9 cellular contexts compared by ENCODE assay signal in the genomic region with DNA sequence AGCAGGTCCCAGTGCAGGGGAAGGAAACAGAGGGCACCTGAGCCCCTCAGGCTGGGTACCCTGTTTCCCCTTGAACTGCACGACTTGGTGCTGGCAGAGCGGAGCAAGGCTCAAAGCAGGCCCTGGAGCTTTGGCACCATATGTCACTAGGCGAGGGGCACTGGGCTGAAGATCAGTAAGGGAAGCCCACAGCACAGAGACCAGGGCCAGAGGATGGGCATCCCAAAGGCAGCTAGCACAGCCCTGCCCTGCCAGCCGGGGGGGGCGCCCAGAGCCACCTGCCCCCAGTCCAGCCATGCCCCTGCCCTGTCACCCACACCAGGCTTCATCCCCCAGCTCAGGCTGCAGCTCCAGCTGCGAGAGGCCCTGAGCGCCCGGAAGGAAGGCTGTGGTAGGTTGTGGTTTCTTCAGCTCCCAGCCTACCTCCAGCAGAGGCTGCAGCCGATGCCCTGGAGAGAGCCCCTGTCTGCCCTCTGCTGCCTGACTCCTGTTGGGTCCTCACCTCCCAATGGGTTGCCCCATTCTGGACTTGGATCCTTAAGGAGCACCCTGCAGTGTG. TPM values are rescaled to one million over a fixed set of nuclear protein-coding genes. Genes with fewer than 3 reads are reported as not detected.
DNase-seq lines count a peak whose midpoint lies in the region; ATAC-seq, FAIRE-seq and TF ChIP-seq lines count a peak whose summit lies in the region.
"Had no signal": no experiment of that assay in that cellular context is flagged by ENCODE, and none has a peak within 500 bp of the region (broad histone marks: within the 10 kb centered on the region; RNA-seq: fewer than 3 reads in every experiment).

No MANE protein-coding gene starts in this region.

- H3K4me1 ChIP-seq in HEK293 (ENCODE audit: control insufficient read depth, insufficient read depth, low read length): peaks cover 14% of the 10 kb centered on the region
- H3K4me1 ChIP-seq in skeletal muscle satellite cell (ENCODE audit: control insufficient read depth, insufficient read depth, low read length): peaks cover 53% of the 10 kb centered on the region

- FAIRE-seq in GM12892 (lab: Jason Lieb, UNC): peak; percentile 89

- no peak overlapping the region for H3K4me3 ChIP-seq in HEK293 (ENCODE audit: low read depth, low read length)
- H3K4me3 ChIP-seq in skeletal muscle satellite cell (ENCODE audit: low read length): peak overlapping the region; percentile 56

- CTCF ChIA-PET in HEK293 (lab: Yijun Ruan, JAX): interaction anchor here (0.6 to 5.4 kb wide), 4 partner anchors 9 to 351 kb away, joined by 3 to 38 read pairs (median 4); no protein-coding TSS in a partner anchor
- CTCF ChIA-PET in RWPE1 (lab: Yijun Ruan, JAX): interaction anchor here (0.6 to 5.5 kb wide), 6 partner anchors 10 to 681 kb away, joined by 3 to 41 read pairs (median 10); no protein-coding TSS in a partner anchor

- TF ChIP-seq POLR2A in GM12892 (IDR thresholded peaks at IDR 0.05; ENCODE audit: low read depth, low read length): no peak

- no peaks in the 10 kb centered on the region for H3K27me3 Mint-ChIP-seq in central memory CD8-positive, alpha-beta T cell

- H3K9me3 Mint-ChIP-seq in central memory CD8-positive, alpha-beta T cell: no peaks in the 10 kb centered on the region

- H3K4me1 Mint-ChIP-seq in central memory CD8-positive, alpha-beta T cell: peaks cover 64% of the 10 kb centered on the region

- TF ChIP-seq CTCF in HEK293 (tag by site-specific recombination; IDR thresholded peaks at IDR 0.05) (no peak), RWPE1 (conservative IDR thresholded peaks at IDR 0.05; ENCODE audit: low read depth) (no peak)

- H3K36me3 Mint-ChIP-seq in central memory CD8-positive, alpha-beta T cell (ENCODE audit: insufficient read depth): peaks cover 38% of the 10 kb centered on the region

- peak overlapping the region; percentile 90 for H3K27ac Mint-ChIP-seq in central memory CD8-positive, alpha-beta T cell (ENCODE audit: low read depth)

- peak; percentile 90 for ATAC-seq in central memory CD8-positive, alpha-beta T cell (replicated peaks; ENCODE audit: extremely low read depth, poor library complexity, severe bottlenecking)

- H3K4me3 Mint-ChIP-seq in central memory CD8-positive, alpha-beta T cell: peak overlapping the region; percentile 100

- DNase-seq in GM12892 (ENCODE audit: insufficient read length) (peak; percentile 73), RWPE1 (ENCODE audit: low spot score) (no peak), NCI-H187 treated with DMSO at 0.1 percent for 48 hours (lab: John Stamatoyannopoulos, UW) (no peak), EL (no peak), NCI-H1105 treated with DMSO at 0.1 percent for 48 hours (lab: John Stamatoyannopoulos, UW) (no peak)
- DNase-seq in central memory CD8-positive, alpha-beta T cell (ENCODE audit: low spot score in 2 of 2): peak; percentile 46 to 50

- H3K27me3 ChIP-seq in skeletal muscle satellite cell (ENCODE audit: control insufficient read depth, insufficient read depth, low read length): no peaks in the 10 kb centered on the region

- POLR2A ChIA-PET in HEK293 (lab: Yijun Ruan, JAX) (interaction anchor here (1.2 to 3.7 kb wide), 3 partner anchors 10 to 13 kb away, joined by 3 to 22 read pairs (median 5); no protein-coding TSS in a partner anchor), RWPE1 (lab: Yijun Ruan, JAX; ENCODE audit: low non-redundant PET) (interaction anchor here (1.1 to 2.2 kb wide), 4 partner anchors 10 to 17 kb away, joined by 3 to 17 read pairs (median 6); a partner anchor contains a TSS)

- H3K36me3 ChIP-seq in HEK293 (ENCODE audit: control insufficient read depth in 2 of 2, insufficient read depth in 1 of 2, low read length in 2 of 2) (no peaks in the 10 kb centered on the region), skeletal muscle satellite cell (ENCODE audit: insufficient read depth, low read length) (peaks cover 9% of the 10 kb centered on the region)

- no peak overlapping the region for H3K27ac ChIP-seq in HEK293 (ENCODE audit: extremely low read depth, low read depth, low read length)
- H3K27ac ChIP-seq in RWPE1: peak overlapping the region; percentile 100

- no peaks in the 10 kb centered on the region for H3K9me3 ChIP-seq in HEK293 (ENCODE audit: control insufficient read depth, insufficient read depth, low read depth, low read length)
- H3K9me3 ChIP-seq in skeletal muscle satellite cell (replicated peaks; ENCODE audit: low read length): no peaks in the 10 kb centered on the region

- peak overlapping the region; percentile 83 for H3K4me2 ChIP-seq in skeletal muscle satellite cell (ENCODE audit: low read length)

- H3K9ac ChIP-seq in skeletal muscle satellite cell (ENCODE audit: low read depth, low read length): no peak overlapping the region

TF ChIP-seq in HEK293, 187 proteins besides CTCF, POLR2A, EP300 and RAD21:
- TF ChIP-seq ZNF391 (tag by site-specific recombination; IDR thresholded peaks at IDR 0.05; ENCODE audit: borderline replicate concordance, low read depth) (no peak), ZNF114 (tag by site-specific recombination; IDR thresholded peaks at IDR 0.05) (no peak), ZNF660 (tag by site-specific recombination; IDR thresholded peaks at IDR 0.05) (no peak), ZIC2 (tag by site-specific recombination; IDR thresholded peaks at IDR 0.05) (peak; percentile 69), SALL2 (tag by site-specific recombination; IDR thresholded peaks at IDR 0.05; ENCODE audit: borderline replicate concordance) (no peak), OSR2 (tag by site-specific recombination; IDR thresholded peaks at IDR 0.05) (no peak), ZFP41 (tag by site-specific recombination; IDR thresholded peaks at IDR 0.05; ENCODE audit: borderline replicate concordance) (no peak)
- TF ChIP-seq, protein P1, sequence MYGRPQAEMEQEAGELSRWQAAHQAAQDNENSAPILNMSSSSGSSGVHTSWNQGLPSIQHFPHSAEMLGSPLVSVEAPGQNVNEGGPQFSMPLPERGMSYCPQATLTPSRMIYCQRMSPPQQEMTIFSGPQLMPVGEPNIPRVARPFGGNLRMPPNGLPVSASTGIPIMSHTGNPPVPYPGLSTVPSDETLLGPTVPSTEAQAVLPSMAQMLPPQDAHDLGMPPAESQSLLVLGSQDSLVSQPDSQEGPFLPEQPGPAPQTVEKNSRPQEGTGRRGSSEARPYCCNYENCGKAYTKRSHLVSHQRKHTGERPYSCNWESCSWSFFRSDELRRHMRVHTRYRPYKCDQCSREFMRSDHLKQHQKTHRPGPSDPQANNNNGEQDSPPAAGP (tag by site-specific recombination; IDR thresholded peaks at IDR 0.05): no peak

RNA-seq across cellular contexts. Expression of a gene that starts 10.9 kb away (rescaled TPM):
- 26.2 TPM for polyA plus RNA-seq in GM12892 (2012; ENCODE audit: missing spikeins)
- 15.5 and 18.3 TPM in 2 replicates for total RNA-seq in skeletal muscle satellite cell (2012; rRNA removed)

RNA-seq across cellular contexts. Expression of a gene that starts 16.8 kb away (rescaled TPM):
- 36.4 TPM for polyA plus RNA-seq in GM12892 (2012; ENCODE audit: missing spikeins)
- total RNA-seq in skeletal muscle satellite cell (2012; rRNA removed): 22.7 and 35.0 TPM in 2 replicates

RNA-seq across cellular contexts. Expression of a gene that starts 22.3 kb away (rescaled TPM):
- 10.3 TPM for polyA plus RNA-seq in GM12892 (2012; ENCODE audit: missing spikeins)
- under 0.01 and 0.25 TPM in 2 replicates for total RNA-seq in skeletal muscle satellite cell (2012; rRNA removed)

RNA-seq across cellular contexts. Expression of a gene that starts 46.6 kb away (rescaled TPM):
- not detected for polyA plus RNA-seq in GM12892 (2012; ENCODE audit: missing spikeins)
- total RNA-seq in skeletal muscle satellite cell (2012; rRNA removed): not detected in 2 replicates
- total RNA-seq: lung microvascular endothelial cell had no signal

Comparison
In these comparisons a context has a peak if more than half of its experiments do, and no peak if none do; other contexts are left out.
1. DNase-seq: peak in GM12892 (single experiment) and central memory CD8-positive, alpha-beta T cell (2 of 2); none in RWPE1 (single experiment), NCI-H187 treated with DMSO at 0.1 percent for 48 hours (single experiment), EL (single experiment) and NCI-H1105 treated with DMSO at 0.1 percent for 48 hours (single experiment).